ENCODE assay signal across 31 cellular contexts in the genomic region with DNA sequence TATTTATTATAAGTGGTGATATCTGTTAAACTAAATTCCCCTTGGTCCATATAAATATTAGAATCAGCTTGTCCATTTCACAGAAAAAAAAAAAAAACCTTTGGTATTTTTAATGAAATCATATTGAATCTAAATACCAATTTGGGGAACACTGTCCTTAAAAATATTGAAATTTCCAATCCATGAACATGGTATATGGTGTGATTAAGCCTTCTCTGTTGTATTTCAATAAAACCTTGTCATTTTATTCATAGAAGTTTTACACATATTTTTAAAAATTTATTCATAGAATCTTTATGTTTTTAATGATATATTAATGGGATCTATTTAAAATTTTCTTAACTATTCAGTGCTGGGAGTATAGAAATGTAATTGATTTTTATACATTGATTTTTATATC.
"Had no signal": no experiment of that assay in that cellular context is flagged by ENCODE, and none has a peak within 500 bp of the region (broad histone marks: within the 10 kb centered on the region; RNA-seq: fewer than 3 reads in every experiment).

No MANE protein-coding gene starts in this region.

- ATAC-seq: activated CD8-positive, alpha-beta T cell treated with anti-CD3 and anti-CD28 coated beads for 36 hours; activated T-cell treated with anti-CD3 and anti-CD28 coated beads, Interleukin-2, amount 50 U/mL, for 72 hours; activated T-helper 17 cell treated with anti-CD3 and anti-CD28 coated beads, Interleukin-2, amount 50 U/mL, for 72 hours; PC-3 had no signal

- H3K4me3 Mint-ChIP-seq: activated CD4-positive, alpha-beta T cell treated with anti-CD3 and anti-CD28 coated beads, Interleukin-2, amount 10 ng/mL, durations not matched to agents 24 days and 14 days; activated CD8-positive, alpha-beta T cell treated with anti-CD3 and anti-CD28 coated beads for 36 hours; activated naive CD8-positive, alpha-beta T cell treated with anti-CD3 and anti-CD28 coated beads for 36 hours; activated T-cell treated with anti-CD3 and anti-CD28 coated beads, Interleukin-2, amount 50 U/mL, for 72 hours; activated T-helper 17 cell treated with anti-CD3 and anti-CD28 coated beads, Interleukin-2, amount 50 U/mL, for 72 hours; central memory CD8-positive, alpha-beta T cell had no signal

- H3K27ac Mint-ChIP-seq: activated CD4-positive, alpha-beta T cell treated with anti-CD3 and anti-CD28 coated beads, Interleukin-2, amount 10 ng/mL, durations not matched to agents 24 days and 14 days; activated CD8-positive, alpha-beta T cell treated with anti-CD3 and anti-CD28 coated beads for 36 hours; activated naive CD8-positive, alpha-beta T cell treated with anti-CD3 and anti-CD28 coated beads for 36 hours; activated T-cell treated with anti-CD3 and anti-CD28 coated beads, Interleukin-2, amount 50 U/mL, for 72 hours; activated T-helper 17 cell treated with anti-CD3 and anti-CD28 coated beads, Interleukin-2, amount 50 U/mL, for 72 hours had no signal

- H3K9me3 Mint-ChIP-seq: activated CD4-positive, alpha-beta T cell treated with anti-CD3 and anti-CD28 coated beads, Interleukin-2, amount 10 ng/mL, durations not matched to agents 24 days and 14 days; activated CD8-positive, alpha-beta T cell treated with anti-CD3 and anti-CD28 coated beads for 36 hours; activated naive CD8-positive, alpha-beta T cell treated with anti-CD3 and anti-CD28 coated beads for 36 hours; activated T-cell treated with anti-CD3 and anti-CD28 coated beads, Interleukin-2, amount 50 U/mL, for 72 hours; activated T-helper 17 cell treated with anti-CD3 and anti-CD28 coated beads, Interleukin-2, amount 50 U/mL, for 72 hours; central memory CD8-positive, alpha-beta T cell had no signal

- H3K27me3 ChIP-seq: cardiac muscle cell had no signal

- H3K4me3 ChIP-seq: cardiac muscle cell had no signal

- H3K4me1 Mint-ChIP-seq: activated CD4-positive, alpha-beta T cell treated with anti-CD3 and anti-CD28 coated beads, Interleukin-2, amount 10 ng/mL, durations not matched to agents 24 days and 14 days; activated T-helper 17 cell treated with anti-CD3 and anti-CD28 coated beads, Interleukin-2, amount 50 U/mL, for 72 hours; central memory CD8-positive, alpha-beta T cell had no signal

- DNase-seq: activated CD4-positive, alpha-beta T cell treated with anti-CD3 and anti-CD28 coated beads, Interleukin-2, amount 50 U/mL, for 4 hours; activated CD8-positive, alpha-beta T cell treated with anti-CD3 and anti-CD28 coated beads for 36 hours; activated effector memory CD4-positive, alpha-beta T cell treated with anti-CD3 and anti-CD28 coated beads, Interleukin-2, amount 50 U/mL, for 16 hours; activated naive CD4-positive, alpha-beta T cell; activated naive CD4-positive, alpha-beta T cell treated with anti-CD3 and anti-CD28 coated beads, Interleukin-2, amount 50 U/mL, for 16 hours; activated naive CD8-positive, alpha-beta T cell treated with anti-CD3 and anti-CD28 coated beads for 36 hours; activated T-cell treated with anti-CD3 and anti-CD28 coated beads, Interleukin-2, amount 50 U/mL, for 1 hour; activated T-cell treated with anti-CD3 and anti-CD28 coated beads, Interleukin-2, amount 50 U/mL, for 72 hours; amniotic stem cell; aorta; NCI-H1092 treated with DMSO at 0.1 percent for 48 hours; NCI-H1417; NCI-H146; NCI-H187; NCI-H2029 treated with DMSO at 0.1 percent for 48 hours; NCI-H2107; NCI-H2171; NCI-H510A; NCI-H526; NCI-H748 treated with DMSO at 0.1 percent for 48 hours; NK-92 treated with Interleukin-12 subunit alpha and Interleukin-12 subunit beta, amount 100 ng/mL, for 24 hours; PC-3; Right ventricle myocardium superior; SW 1271; T-helper 1 cell; T-helper 2 cell; T-helper 9 cell had no signal

- H3K36me3 Mint-ChIP-seq: activated naive CD8-positive, alpha-beta T cell treated with anti-CD3 and anti-CD28 coated beads for 36 hours had no signal

- H3K27ac ChIP-seq: cardiac muscle cell had no signal

- H3K36me3 ChIP-seq: cardiac muscle cell had no signal
